In the genomic region with DNA sequence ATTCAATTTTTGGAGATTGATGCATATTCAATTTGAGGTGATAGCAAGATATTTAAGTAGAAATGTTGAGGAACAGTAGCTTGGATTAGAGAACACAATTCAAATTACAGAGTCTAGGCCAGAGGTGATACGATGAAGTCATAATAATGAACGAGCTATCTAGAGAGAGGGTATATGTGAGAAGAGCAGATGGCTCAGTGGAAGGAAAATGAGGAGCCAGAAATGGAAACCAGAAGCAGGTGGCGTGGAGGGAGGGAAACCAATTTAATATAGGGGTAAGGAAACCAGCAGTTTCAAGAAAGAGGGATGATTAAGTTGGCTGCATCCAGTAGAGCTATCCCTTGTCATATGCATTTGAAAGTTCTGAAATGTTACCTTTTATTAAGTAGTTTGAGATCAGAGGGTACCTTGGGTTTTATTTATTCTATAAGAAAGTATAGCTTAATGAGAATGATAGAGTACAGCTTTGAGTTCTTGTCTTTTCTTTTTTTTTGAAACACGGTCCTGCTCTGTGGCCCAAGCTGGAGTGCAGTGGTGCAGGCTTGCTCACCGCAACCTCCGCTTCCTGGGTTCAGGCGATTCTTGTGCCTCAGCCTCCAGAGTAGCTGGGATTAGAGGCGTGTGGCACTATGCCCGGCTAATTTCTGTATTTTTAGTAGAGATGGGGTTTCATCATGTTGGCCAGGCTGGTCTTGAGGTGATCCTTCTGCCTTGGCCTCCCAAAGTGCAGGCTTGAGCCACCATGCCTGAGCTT, we compare ENCODE assay signal across 1 cellular context.
TF ChIP-seq lines count a peak whose summit lies in the region.

No MANE protein-coding gene starts in this region.

TF ChIP-seq in HepG2, 621 proteins besides CTCF, POLR2A, EP300 and RAD21 (continued from another document):
- TF ChIP-seq, protein P1, sequence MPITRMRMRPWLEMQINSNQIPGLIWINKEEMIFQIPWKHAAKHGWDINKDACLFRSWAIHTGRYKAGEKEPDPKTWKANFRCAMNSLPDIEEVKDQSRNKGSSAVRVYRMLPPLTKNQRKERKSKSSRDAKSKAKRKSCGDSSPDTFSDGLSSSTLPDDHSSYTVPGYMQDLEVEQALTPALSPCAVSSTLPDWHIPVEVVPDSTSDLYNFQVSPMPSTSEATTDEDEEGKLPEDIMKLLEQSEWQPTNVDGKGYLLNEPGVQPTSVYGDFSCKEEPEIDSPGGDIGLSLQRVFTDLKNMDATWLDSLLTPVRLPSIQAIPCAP (CRISPR knock-in tag; IDR thresholded peaks at IDR 0.05; ENCODE audit: low read depth) = no peak
